ENCODE assay signal across 17 cellular contexts in the genomic region with DNA sequence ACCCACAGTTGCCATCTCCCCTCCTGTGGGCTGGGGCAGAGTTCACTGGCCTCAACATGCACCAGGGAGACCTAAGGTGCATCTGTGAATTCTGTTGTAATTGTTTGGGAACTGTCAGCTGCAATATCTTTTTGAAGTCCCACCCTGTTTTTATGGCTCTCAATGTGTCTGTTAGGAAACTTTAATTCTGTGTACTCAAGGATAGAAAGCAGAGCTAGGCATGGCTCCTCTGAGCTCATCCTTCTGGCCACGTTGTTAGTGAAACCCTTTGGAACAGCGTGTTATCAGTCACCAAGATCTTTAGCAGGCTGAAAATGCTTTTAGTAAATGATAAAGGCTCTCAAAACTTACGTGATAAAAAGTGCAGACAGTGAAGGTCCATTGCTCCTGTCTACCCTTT. TPM values are rescaled to one million over a fixed set of nuclear protein-coding genes. Genes with fewer than 3 reads are reported as not detected.
DNase-seq lines count a peak whose midpoint lies in the region; ATAC-seq and TF ChIP-seq lines count a peak whose summit lies in the region.
"Had no signal": no experiment of that assay in that cellular context is flagged by ENCODE, and none has a peak within 500 bp of the region (broad histone marks: within the 10 kb centered on the region; RNA-seq: fewer than 3 reads in every experiment).

No MANE protein-coding gene starts in this region.

- ATAC-seq in RWPE2 (ENCODE audit: low read depth): 0 out of 3 replicates have a peak, but pooled peaks have one; percentile 1
- ATAC-seq in HG02610 (IDR thresholded peaks at IDR 0.05; ENCODE audit: unreplicated experiment): no peak
- ATAC-seq in upper lobe of left lung (ENCODE audit: low FRiP score in 2 of 2): no peak

- H3K27ac ChIP-seq in RWPE2 (ENCODE audit: poor library complexity, severe bottlenecking) (peak overlapping the region; percentile 86), neuronal stem cell (replicated peaks; ENCODE audit: low read length) (no peak overlapping the region), upper lobe of left lung (no peak overlapping the region)
- H3K27ac ChIP-seq: BLaER1 treated with 17β-estradiol and CSF1 and Interleukin-3, amounts not matched to agents 10 nM and 100 nM; colonic mucosa; upper lobe of right lung had no signal

- H3K4me1 ChIP-seq in RWPE2 (ENCODE audit: insufficient read depth, poor library complexity, severe bottlenecking) (peaks cover 27% of the 10 kb centered on the region), neuronal stem cell (ENCODE audit: control insufficient read depth in 2 of 2, insufficient read depth in 1 of 2, low read depth in 1 of 2, low read length in 2 of 2) (peaks cover 4 to 16% of the 10 kb centered on the region in 2 donors), upper lobe of left lung (peaks cover 6 to 14% (median 8%) of the 10 kb centered on the region in 4 donors)
- H3K4me1 ChIP-seq: colonic mucosa, upper lobe of right lung had no signal

- DNase-seq in EL (peak; percentile 63), RWPE2 (ENCODE audit: low spot score) (no peak), fibroblast of pulmonary artery (ENCODE audit: low read depth) (peak; percentile 27), neuronal stem cell (ENCODE audit: low spot score) (no peak), NCI-H774 (lab: John Stamatoyannopoulos, UW) (no peak), upper lobe of left lung (no peak), NCI-H2196 (lab: John Stamatoyannopoulos, UW; ENCODE audit: unreplicated experiment) (no peak)
- DNase-seq: activated naive CD8-positive, alpha-beta T cell treated with anti-CD3 and anti-CD28 coated beads, Interleukin-2, amount 10 ng/mL, durations not matched to agents 7 days and 5 days; colonic mucosa; DND-41; esophagus squamous epithelium; KBM-7; NCI-H1417 treated with DMSO at 0.1 percent for 48 hours; stimulated activated CD4-positive, alpha-beta T cell treated with anti-CD3 and anti-CD28 coated beads, Interleukin-4, amount 100 ng/mL, for 1 hour; upper lobe of right lung had no signal

- no peak overlapping the region for H4K91ac ChIP-seq in neuronal stem cell (ENCODE audit: low read depth, low read length, poor library complexity)

- no peak overlapping the region for H3K4me3 ChIP-seq in RWPE2 (ENCODE audit: severe bottlenecking)
- no peak overlapping the region for H3K4me3 ChIP-seq in fibroblast of pulmonary artery (replicated peaks; ENCODE audit: low read depth, low read length)
- H3K4me3 ChIP-seq in neuronal stem cell (ENCODE audit: low read length in 2 of 2): no peak overlapping the region
- no peak overlapping the region for H3K4me3 ChIP-seq in upper lobe of left lung
- H3K4me3 ChIP-seq: BLaER1 treated with 17β-estradiol and CSF1 and Interleukin-3, amounts not matched to agents 10 nM and 100 nM; colonic mucosa; esophagus squamous epithelium; upper lobe of right lung had no signal

- H3K14ac ChIP-seq in neuronal stem cell (ENCODE audit: low read length): no peak overlapping the region

- H3K36me3 ChIP-seq in RWPE2 (ENCODE audit: low read depth) (no peaks in the 10 kb centered on the region), neuronal stem cell (replicated peaks in 1 of 2; ENCODE audit: control insufficient read depth in 2 of 2, insufficient read depth in 2 of 2, low read length in 2 of 2) (no peaks in the 10 kb centered on the region), upper lobe of left lung (no peaks in the 10 kb centered on the region)
- H3K36me3 ChIP-seq: BLaER1 treated with 17β-estradiol and CSF1 and Interleukin-3, amounts not matched to agents 10 nM and 100 nM; colonic mucosa; esophagus squamous epithelium; upper lobe of right lung had no signal

- H2BK12ac ChIP-seq in neuronal stem cell (ENCODE audit: low read length): no peak overlapping the region

- no peak overlapping the region for H3K4ac ChIP-seq in neuronal stem cell (ENCODE audit: low read length)

- H3K9me3 ChIP-seq in RWPE2 (ENCODE audit: severe bottlenecking) (no peaks in the 10 kb centered on the region), neuronal stem cell (replicated peaks in 1 of 2; ENCODE audit: control insufficient read depth in 2 of 2, insufficient read depth in 1 of 2, low read depth in 1 of 2, low read length in 2 of 2) (no peaks in the 10 kb centered on the region), upper lobe of left lung (no peaks in the 10 kb centered on the region)
- H3K9me3 ChIP-seq: colonic mucosa, esophagus squamous epithelium, upper lobe of right lung had no signal

- H2BK120ac ChIP-seq in neuronal stem cell (ENCODE audit: low read depth, low read length): no peak overlapping the region

- H3K79me1 ChIP-seq in neuronal stem cell (ENCODE audit: low read depth, low read length): no peaks in the 10 kb centered on the region

- H2AK5ac ChIP-seq in neuronal stem cell (ENCODE audit: low read depth, low read length): no peak overlapping the region

- H3K4me2 ChIP-seq in neuronal stem cell (ENCODE audit: insufficient read depth, low read length, poor library complexity, severe bottlenecking): no peak overlapping the region
- H3K4me2 ChIP-seq: BLaER1 treated with 17β-estradiol and CSF1 and Interleukin-3, amounts not matched to agents 10 nM and 100 nM had no signal

- H2BK15ac ChIP-seq in neuronal stem cell (ENCODE audit: low read length): no peak overlapping the region

- H3K18ac ChIP-seq in neuronal stem cell (ENCODE audit: low read length): peak overlapping the region; percentile 50

- H3K9ac ChIP-seq in neuronal stem cell (ENCODE audit: low read depth, low read length, poor library complexity): no peak overlapping the region
- H3K9ac ChIP-seq: BLaER1 treated with 17β-estradiol and CSF1 and Interleukin-3, amounts not matched to agents 10 nM and 100 nM had no signal

- no peak overlapping the region for H4K8ac ChIP-seq in neuronal stem cell (ENCODE audit: low read depth, low read length)

- H3K27me3 ChIP-seq in RWPE2 (ENCODE audit: insufficient read depth, poor library complexity, severe bottlenecking) (no peaks in the 10 kb centered on the region), neuronal stem cell (ENCODE audit: control insufficient read depth in 3 of 3, insufficient read depth in 3 of 3, low read depth in 1 of 3, low read length in 3 of 3) (no peaks in the 10 kb centered on the region), upper lobe of left lung (no peaks in the 10 kb centered on the region)
- H3K27me3 ChIP-seq: BLaER1 treated with 17β-estradiol and CSF1 and Interleukin-3, amounts not matched to agents 10 nM and 100 nM; colonic mucosa; esophagus squamous epithelium; upper lobe of right lung had no signal

- WGBS in neuronal stem cell (ENCODE audit: extremely low coverage in 2 of 2, insufficient read length in 2 of 2, insufficient replicate concordance in 1 of 2), 2 donors: no CpG with 5 or more reads among the region's 3 CpGs
- 36 to 44% methylated on average over 3 of the region's 3 CpGs for WGBS in upper lobe of left lung, 2 donors

- TF ChIP-seq CTCF in RWPE2 (IDR thresholded peaks at IDR 0.05; ENCODE audit: poor library complexity, severe bottlenecking) (no peak), fibroblast of pulmonary artery (IDR thresholded peaks at IDR 0.05; ENCODE audit: low read length, missing control alignments) (no peak), upper lobe of left lung (IDR thresholded peaks at IDR 0.05) (no peak)

- no peak for TF ChIP-seq EP300 in upper lobe of left lung (IDR thresholded peaks at IDR 0.05)

- H3K23ac ChIP-seq in neuronal stem cell (ENCODE audit: low read depth, low read length, poor library complexity): no peak overlapping the region

- no peak overlapping the region for H2AFZ ChIP-seq in neuronal stem cell (ENCODE audit: low read length)

- H2BK5ac ChIP-seq in neuronal stem cell (ENCODE audit: low read length): no peak overlapping the region

- TF ChIP-seq POLR2A in upper lobe of left lung (IDR thresholded peaks at IDR 0.05): no peak

RNA-seq across cellular contexts. Expression of a gene that starts 33.6 kb away (rescaled TPM):
- polyA plus RNA-seq in neuronal stem cell (2013, experiment 1 of 2): 7.8 TPM
- 7.9 TPM for polyA plus RNA-seq in neuronal stem cell (2013, experiment 2 of 2)
- 10 to 100 TPM; 28.6 to 48.7 (median 36.8) TPM for total RNA-seq in upper lobe of left lung

Comparison
In these comparisons a context has a peak if more than half of its experiments do, and no peak if none do; other contexts are left out.
1. DNase-seq: peak in EL (single experiment) and fibroblast of pulmonary artery (single experiment); none in RWPE2 (single experiment), neuronal stem cell (single experiment), NCI-H774 (single experiment), upper lobe of left lung (0 of 2) and NCI-H2196 (single experiment).